20 cellular contexts compared by ENCODE assay signal in genomic region chr1:165960136-165960535, GRCh38.
DNase-seq lines count a peak whose midpoint lies in the region; ATAC-seq lines count a peak whose summit lies in the region.
"Had no signal": no experiment of that assay in that cellular context is flagged by ENCODE, and none has a peak within 500 bp of the region (broad histone marks: within the 10 kb centered on the region; RNA-seq: fewer than 3 reads in every experiment).

No MANE protein-coding gene starts in this region.

- H3K4me2 ChIP-seq in trophoblast cell (ENCODE audit: low read length): no peak overlapping the region

- no peak overlapping the region for H4K8ac ChIP-seq in trophoblast cell (ENCODE audit: low read depth, low read length)

- no peak overlapping the region for H3K14ac ChIP-seq in trophoblast cell (ENCODE audit: low read length)

- H3K9me3 ChIP-seq in trophoblast cell (ENCODE audit: insufficient read depth, low read depth, low read length) (no peaks in the 10 kb centered on the region), aorta (ENCODE audit: control insufficient read depth, low read length) (peaks cover 1% of the 10 kb centered on the region)

- no peak for ATAC-seq in aorta (ENCODE audit: low FRiP score)
- ATAC-seq: HCT116, PC-3 had no signal

- H3K23ac ChIP-seq in trophoblast cell (ENCODE audit: low read length): no peak overlapping the region

- no peak overlapping the region for H3K4ac ChIP-seq in trophoblast cell (ENCODE audit: low read depth, low read length)

- no peak overlapping the region for H2AK5ac ChIP-seq in trophoblast cell (ENCODE audit: low read length)

- H3K18ac ChIP-seq in trophoblast cell (ENCODE audit: low read length): no peak overlapping the region

- no peak overlapping the region for H2BK120ac ChIP-seq in trophoblast cell (ENCODE audit: insufficient read depth, low read length, poor library complexity)

- H2BK5ac ChIP-seq in trophoblast cell (ENCODE audit: low read depth, low read length, poor library complexity): no peak overlapping the region

- no peak overlapping the region for H4K12ac ChIP-seq in trophoblast cell (ENCODE audit: low read depth, low read length)

- H3K4me1 ChIP-seq in trophoblast cell (ENCODE audit: control insufficient read depth in 1 of 2, insufficient read depth in 2 of 2, low read length in 2 of 2) (no peaks in the 10 kb centered on the region), aorta (ENCODE audit: control insufficient read depth in 1 of 2, insufficient read depth in 2 of 2, low read length in 2 of 2) (no peaks in the 10 kb centered on the region)

- no peak overlapping the region for H2BK12ac ChIP-seq in trophoblast cell (ENCODE audit: low read length)

- no peaks in the 10 kb centered on the region for H3K79me2 ChIP-seq in trophoblast cell (ENCODE audit: control insufficient read depth, insufficient read depth, low read length, poor library complexity)

- DNase-seq in Daoy (ENCODE audit: low read depth): peak; percentile 47
- peak; percentile 55 for DNase-seq in LHCN-M2 (ENCODE audit: low read depth)
- peak; percentile 39 to 49 for DNase-seq in trophoblast cell
- DNase-seq in NCI-H2196 treated with DMSO at 0.1 percent for 48 hours (lab: John Stamatoyannopoulos, UW; ENCODE audit: unreplicated experiment): no peak
- DNase-seq in cerebellar cortex (ENCODE audit: low spot score): no peak
- no peak for DNase-seq in aorta
- DNase-seq in stimulated activated CD4-positive, alpha-beta T cell treated with anti-CD3 and anti-CD28 coated beads, Interleukin-1b, Interleukin-23, amount 100 ng/mL, for 48 hours: no peak
- DNase-seq: GOT3, MV-4-11, NCI-H1694 treated with DMSO at 0.1 percent for 48 hours, NCI-H2081 treated with DMSO at 0.1 percent for 48 hours, NCI-H2171 treated with DMSO at 0.1 percent for 48 hours, NCI-H446 treated with DMSO at 0.1 percent for 48 hours, NCI-H526 treated with DMSO at 0.1 percent for 48 hours, PC-3, SHP77 treated with DMSO at 0.1 percent for 48 hours had no signal

- H3K27ac ChIP-seq in angular gyrus (ENCODE audit: low read depth, low read length): peak overlapping the region; percentile 8
- H3K27ac ChIP-seq in trophoblast cell (ENCODE audit: low read depth, low read length): no peak overlapping the region
- no peak overlapping the region for H3K27ac ChIP-seq in aorta (ENCODE audit: low read depth in 1 of 2, low read length in 2 of 2)
- H3K27ac ChIP-seq: RWPE1, SK-N-MC had no signal

- no peak overlapping the region for H4K91ac ChIP-seq in trophoblast cell (ENCODE audit: low read depth, low read length)

- H3K27me3 ChIP-seq in trophoblast cell (ENCODE audit: insufficient read depth, low read length) (no peaks in the 10 kb centered on the region), aorta (ENCODE audit: control insufficient read depth in 1 of 2, insufficient read depth in 2 of 2, low read length in 1 of 2) (no peaks in the 10 kb centered on the region)

- H3K36me3 ChIP-seq in trophoblast cell (ENCODE audit: control insufficient read depth in 1 of 2, insufficient read depth in 2 of 2, low read length in 2 of 2): no peaks in the 10 kb centered on the region
- H3K36me3 ChIP-seq in aorta (ENCODE audit: control insufficient read depth in 1 of 2, insufficient read depth in 2 of 2, low read length in 1 of 2): no peaks in the 10 kb centered on the region

- H3K9ac ChIP-seq in trophoblast cell (ENCODE audit: low read length): no peak overlapping the region

- intact Hi-C loops in aorta (cut with DNase I): no loop called here

- no CpG with 5 or more reads among the region's 2 CpGs for WGBS in trophoblast cell (ENCODE audit: extremely low coverage, insufficient coverage, insufficient read length)
- WGBS in aorta, 2 donors: 56 to 68% methylated on average over 2 of the region's 2 CpGs

- no peaks in the 10 kb centered on the region for H3K79me1 ChIP-seq in trophoblast cell (ENCODE audit: low read length)

- H2AFZ ChIP-seq in trophoblast cell (ENCODE audit: insufficient read depth, low read length, poor library complexity): no peak overlapping the region

- no peak overlapping the region for H3K4me3 ChIP-seq in trophoblast cell (ENCODE audit: low read depth, low read length)
- H3K4me3 ChIP-seq in aorta (ENCODE audit: low read length in 2 of 2): no peak overlapping the region
- H3K4me3 ChIP-seq: SK-N-MC had no signal

Comparison
In these comparisons a context has a peak if more than half of its experiments do, and no peak if none do; other contexts are left out.
1. DNase-seq: peak in Daoy (single experiment), LHCN-M2 (single experiment) and trophoblast cell (2 of 2); none in NCI-H2196 treated with DMSO at 0.1 percent for 48 hours (single experiment), cerebellar cortex (single experiment), aorta (0 of 2) and stimulated activated CD4-positive, alpha-beta T cell treated with anti-CD3 and anti-CD28 coated beads, Interleukin-1b, Interleukin-23, amount 100 ng/mL, for 48 hours (single experiment).